In the genomic region with DNA sequence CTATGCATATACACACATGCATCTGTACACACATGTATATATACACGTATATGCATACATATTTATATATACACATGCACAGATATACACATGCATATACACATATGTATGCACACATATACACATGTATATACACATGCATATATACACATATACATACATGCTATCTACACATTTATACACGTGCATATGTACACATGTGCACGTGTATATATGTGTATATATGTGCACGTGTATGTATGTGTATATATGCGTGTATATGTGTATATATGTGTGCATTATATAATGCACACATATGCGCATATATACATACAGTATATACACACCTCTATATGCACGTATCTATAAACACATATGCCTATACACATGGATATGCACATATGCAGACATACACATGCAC, we compare ENCODE assay signal across 7 cellular contexts.
"Had no signal": no experiment of that assay in that cellular context is flagged by ENCODE, and none has a peak within 500 bp of the region (broad histone marks: within the 10 kb centered on the region; RNA-seq: fewer than 3 reads in every experiment).

No MANE protein-coding gene starts in this region.

- DNase-seq: IMR-90, KBM-7, KG1 had no signal

- ATAC-seq: K562 had no signal

- H3K27ac Mint-ChIP-seq: IgD-negative memory B cell had no signal

- FAIRE-seq: HTR-8/SVneo, K562 had no signal

- H3K4me3 ChIP-seq: K562 had no signal

- H3K4me3 Mint-ChIP-seq: IgD-negative memory B cell had no signal

- H3K27ac ChIP-seq: HL-60 had no signal
